8 cellular contexts compared by ENCODE assay signal in genomic region chr21:31326478-31327247, GRCh38. TPM values are rescaled to one million over a fixed set of nuclear protein-coding genes. Genes with fewer than 3 reads are reported as not detected.
DNase-seq lines count a peak whose midpoint lies in the region; ATAC-seq and TF ChIP-seq lines count a peak whose summit lies in the region.

No MANE protein-coding gene starts in this region.

- ATAC-seq in GM19328 (IDR thresholded peaks at IDR 0.05; ENCODE audit: unreplicated experiment) (peak; percentile 95), HG03139 (IDR thresholded peaks at IDR 0.05; ENCODE audit: unreplicated experiment) (peak; percentile 96)

- H3K4me1 ChIP-seq in tibial artery: no peaks in the 10 kb centered on the region
- H3K4me1 ChIP-seq in BE2C: no peaks in the 10 kb centered on the region

- H3K27me3 ChIP-seq in tibial artery (no peaks in the 10 kb centered on the region), BE2C (no peaks in the 10 kb centered on the region)

- WGBS in lower leg skin, 2 donors: 28 to 30% methylated on average over 14 of the region's 14 CpGs

- DNase-seq in activated CD4-positive, alpha-beta T cell treated with anti-CD3 and anti-CD28 coated beads for 1 hour: peak; percentile 22
- DNase-seq in iris pigment epithelial cell (ENCODE audit: low read depth) (peak; percentile 17), tibial artery (no peak), BE2C (no peak), lower leg skin (ENCODE audit: low spot score in 2 of 2) (no peak), NCI-H2081 (lab: John Stamatoyannopoulos, UW) (no peak)

- H3K9me3 ChIP-seq in tibial artery (peaks cover 0 to 6% (median 0%) of the 10 kb centered on the region in 3 donors), BE2C (no peaks in the 10 kb centered on the region)

- no peak overlapping the region for H3K27ac ChIP-seq in tibial artery

- no peak for TF ChIP-seq POLR2A in lower leg skin (IDR thresholded peaks at IDR 0.05)

- intact Hi-C loops in tibial artery (cut with DNase I; ENCODE audit: low total_unique reads): no loop called here
- intact Hi-C loops in lower leg skin (cut with DNase I; ENCODE audit: low total_unique reads): no loop called here

- H3K36me3 ChIP-seq in tibial artery: no peaks in the 10 kb centered on the region
- H3K36me3 ChIP-seq in BE2C: no peaks in the 10 kb centered on the region

- H3K4me3 ChIP-seq in tibial artery: no peak overlapping the region
- no peak overlapping the region for H3K4me3 ChIP-seq in BE2C (ENCODE audit: low read depth, low read length)
- H3K4me3 ChIP-seq in lower leg skin (ENCODE audit: low read depth, poor library complexity, severe bottlenecking): no peak overlapping the region

- no peak for TF ChIP-seq CTCF in tibial artery (IDR thresholded peaks at IDR 0.05)
- no peak for TF ChIP-seq CTCF in BE2C (IDR thresholded peaks at IDR 0.05; ENCODE audit: low read depth, low read length)
- TF ChIP-seq CTCF in lower leg skin (IDR thresholded peaks at IDR 0.05): no peak

RNA-seq across cellular contexts. Expression of gene TIAM1, which starts 17.4 kb away (rescaled TPM):
- 31.1 TPM for polyA plus RNA-seq in BE2C (2012; ENCODE audit: insufficient read depth, insufficient read length, low read depth)
- total RNA-seq in lower leg skin: 100 to 1,000 TPM in 2 of 4 donors, 10 to 100 TPM in 2; 85.1 to 114 (median 99.6) TPM

Comparison
In these comparisons a context has a peak if more than half of its experiments do, and no peak if none do; other contexts are left out.
1. DNase-seq: peak in activated CD4-positive, alpha-beta T cell treated with anti-CD3 and anti-CD28 coated beads for 1 hour (single experiment) and iris pigment epithelial cell (single experiment); none in tibial artery (0 of 2), BE2C (single experiment), lower leg skin (0 of 2) and NCI-H2081 (0 of 2).